20 cellular contexts compared by ENCODE assay signal in the genomic region with DNA sequence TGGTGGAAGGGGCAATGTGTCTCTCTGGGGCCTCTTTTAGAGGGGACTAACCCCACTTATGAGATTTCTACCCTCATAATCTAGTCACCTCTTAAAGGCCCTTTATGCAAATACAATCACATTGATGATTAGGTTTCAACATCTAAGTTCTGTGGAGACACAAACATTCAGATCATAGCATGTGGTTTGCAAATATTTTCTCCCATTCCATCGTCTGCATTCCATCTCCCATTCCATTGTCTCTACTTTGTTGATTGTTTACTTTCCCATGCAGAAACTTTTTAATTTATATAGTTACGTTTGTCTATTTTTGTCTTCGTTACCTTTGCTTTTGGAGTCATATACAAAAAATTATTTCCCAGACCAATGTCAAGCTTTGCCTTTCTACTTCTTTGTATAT.
"Had no signal": no experiment of that assay in that cellular context is flagged by ENCODE, and none has a peak within 500 bp of the region (broad histone marks: within the 10 kb centered on the region; RNA-seq: fewer than 3 reads in every experiment).

No MANE protein-coding gene starts in this region.

- H3K36me3 Mint-ChIP-seq: activated naive CD8-positive, alpha-beta T cell treated with anti-CD3 and anti-CD28 coated beads, Interleukin-2, amount 10 ng/mL, durations not matched to agents 7 days and 5 days had no signal

- H3K27me3 Mint-ChIP-seq: activated CD4-positive, alpha-beta memory T cell treated with anti-CD3 and anti-CD28 coated beads, Interleukin-2, amount 10 ng/mL, durations not matched to agents 7 days and 5 days; activated CD4-positive, alpha-beta T cell treated with anti-CD3 and anti-CD28 coated beads for 36 hours; activated naive CD8-positive, alpha-beta T cell treated with anti-CD3 and anti-CD28 coated beads, Interleukin-2, amount 10 ng/mL, durations not matched to agents 7 days and 5 days; central memory CD8-positive, alpha-beta T cell had no signal

- H3K4me3 Mint-ChIP-seq: activated CD4-positive, alpha-beta memory T cell treated with anti-CD3 and anti-CD28 coated beads, Interleukin-2, amount 10 ng/mL, durations not matched to agents 7 days and 5 days; activated CD4-positive, alpha-beta T cell treated with anti-CD3 and anti-CD28 coated beads for 36 hours; activated naive CD8-positive, alpha-beta T cell treated with anti-CD3 and anti-CD28 coated beads, Interleukin-2, amount 10 ng/mL, durations not matched to agents 7 days and 5 days; central memory CD8-positive, alpha-beta T cell; nephron had no signal

- ATAC-seq: activated CD4-positive, alpha-beta T cell treated with anti-CD3 and anti-CD28 coated beads for 36 hours; left lobe of liver; psoas muscle; sciatic nerve; stimulated activated naive CD8-positive, alpha-beta T cell treated with anti-CD3 and anti-CD28 coated beads, Interleukin-15, Interleukin-2, amounts not matched to agents 100 U/mL and 50 U/mL, for 24 hours had no signal

- H3K27ac Mint-ChIP-seq: activated CD4-positive, alpha-beta memory T cell treated with anti-CD3 and anti-CD28 coated beads, Interleukin-2, amount 10 ng/mL, durations not matched to agents 7 days and 5 days; activated CD4-positive, alpha-beta T cell treated with anti-CD3 and anti-CD28 coated beads for 36 hours; activated naive CD8-positive, alpha-beta T cell treated with anti-CD3 and anti-CD28 coated beads, Interleukin-2, amount 10 ng/mL, durations not matched to agents 7 days and 5 days; nephron had no signal

- DNase-seq: activated CD4-positive, alpha-beta memory T cell treated with anti-CD3 and anti-CD28 coated beads, Interleukin-2, amount 10 ng/mL, durations not matched to agents 7 days and 5 days; activated CD4-positive, alpha-beta T cell treated with anti-CD3 and anti-CD28 coated beads for 36 hours; activated gamma-delta T cell treated with Interleukin-2 at 50 U/mL for 16 hours; activated naive CD8-positive, alpha-beta T cell treated with anti-CD3 and anti-CD28 coated beads, Interleukin-2, amount 10 ng/mL, durations not matched to agents 7 days and 5 days; activated T-cell treated with anti-CD3 and anti-CD28 coated beads, Interleukin-2, amount 50 U/mL, for 48 hours; dermis blood vessel endothelial cell; erythroblast; mammary epithelial cell; psoas muscle; stimulated activated CD4-positive, alpha-beta T cell treated with anti-CD3 and anti-CD28 coated beads, Interleukin-12 subunit alpha, Interleukin-12 subunit beta, amount 100 ng/mL, for 4 hours; stimulated activated naive CD8-positive, alpha-beta T cell treated with anti-CD3 and anti-CD28 coated beads, Interleukin-15, Interleukin-2, amounts not matched to agents 100 U/mL and 50 U/mL, for 24 hours; T-helper 1 cell; upper lobe of left lung; WERI-Rb-1 had no signal

- H3K4me1 Mint-ChIP-seq: activated CD4-positive, alpha-beta memory T cell treated with anti-CD3 and anti-CD28 coated beads, Interleukin-2, amount 10 ng/mL, durations not matched to agents 7 days and 5 days; activated CD4-positive, alpha-beta T cell treated with anti-CD3 and anti-CD28 coated beads for 36 hours; activated naive CD8-positive, alpha-beta T cell treated with anti-CD3 and anti-CD28 coated beads, Interleukin-2, amount 10 ng/mL, durations not matched to agents 7 days and 5 days; central memory CD8-positive, alpha-beta T cell; nephron had no signal

- H3K9me3 Mint-ChIP-seq: nephron had no signal

- H3K4me3 ChIP-seq: ascending aorta, psoas muscle, suprapubic skin, upper lobe of left lung had no signal
